Comparison of ENCODE assay signal across 17 cellular contexts in the genomic region with DNA sequence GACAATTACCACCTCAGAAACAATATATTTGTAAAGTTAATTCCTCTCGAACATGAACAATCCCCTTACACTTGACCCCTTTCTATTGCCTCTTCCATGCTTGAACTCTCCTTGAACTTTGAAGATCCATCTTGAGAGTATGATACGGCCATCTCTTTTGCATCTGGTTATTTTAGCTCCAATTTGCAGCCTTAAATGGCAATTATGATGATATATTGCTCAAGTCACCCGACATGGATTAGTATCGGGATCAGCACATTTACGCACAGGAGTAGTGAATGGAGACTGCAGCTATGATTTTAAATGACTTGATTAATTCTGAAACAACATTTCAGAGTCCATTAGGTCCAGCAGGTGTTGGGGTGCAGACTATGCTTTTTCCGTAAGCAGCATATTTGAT.
"Had no signal": no experiment of that assay in that cellular context is flagged by ENCODE, and none has a peak within 500 bp of the region (broad histone marks: within the 10 kb centered on the region; RNA-seq: fewer than 3 reads in every experiment).

No MANE protein-coding gene starts in this region.

- H3K27ac Mint-ChIP-seq: activated CD4-positive, alpha-beta T cell treated with anti-CD3 and anti-CD28 coated beads, Interleukin-2, amount 10 ng/mL, durations not matched to agents 24 days and 14 days; activated CD8-positive, alpha-beta T cell treated with anti-CD3 and anti-CD28 coated beads, Interleukin-2, amount 10 ng/mL, durations not matched to agents 7 days and 5 days; activated naive CD8-positive, alpha-beta T cell; activated T-cell treated with anti-CD3 and anti-CD28 coated beads, Interleukin-2, amount 50 U/mL, for 72 hours; nephron progenitor cell; T-helper 2 cell treated with Interferon-gamma antibody and Interleukin-4, amounts not matched to agents 5 μg/mL and 100 μg/mL, for 36 hours had no signal

- H3K27me3 ChIP-seq: body of pancreas had no signal

- H3K36me3 Mint-ChIP-seq: activated naive CD8-positive, alpha-beta T cell had no signal

- H3K27ac ChIP-seq: body of pancreas had no signal

- H3K9me3 ChIP-seq: body of pancreas had no signal

- H3K4me3 ChIP-seq: body of pancreas had no signal

- H3K4me1 Mint-ChIP-seq: activated CD4-positive, alpha-beta T cell treated with anti-CD3 and anti-CD28 coated beads, Interleukin-2, amount 10 ng/mL, durations not matched to agents 24 days and 14 days had no signal

- H3K27me3 Mint-ChIP-seq: activated CD4-positive, alpha-beta T cell treated with anti-CD3 and anti-CD28 coated beads, Interleukin-2, amount 10 ng/mL, durations not matched to agents 24 days and 14 days; activated naive CD8-positive, alpha-beta T cell had no signal

- H3K9me3 Mint-ChIP-seq: activated CD4-positive, alpha-beta T cell treated with anti-CD3 and anti-CD28 coated beads, Interleukin-2, amount 10 ng/mL, durations not matched to agents 24 days and 14 days had no signal

- H3K4me1 ChIP-seq: body of pancreas had no signal

- ATAC-seq: activated CD8-positive, alpha-beta T cell treated with anti-CD3 and anti-CD28 coated beads, Interleukin-2, amount 10 ng/mL, durations not matched to agents 7 days and 5 days; activated T-cell treated with anti-CD3 and anti-CD28 coated beads, Interleukin-2, amount 50 U/mL, for 72 hours had no signal

- H3K4me3 Mint-ChIP-seq: activated CD4-positive, alpha-beta T cell treated with anti-CD3 and anti-CD28 coated beads, Interleukin-2, amount 10 ng/mL, durations not matched to agents 24 days and 14 days; activated CD8-positive, alpha-beta T cell treated with anti-CD3 and anti-CD28 coated beads, Interleukin-2, amount 10 ng/mL, durations not matched to agents 7 days and 5 days; activated naive CD8-positive, alpha-beta T cell; activated T-cell treated with anti-CD3 and anti-CD28 coated beads, Interleukin-2, amount 50 U/mL, for 72 hours; nephron progenitor cell; T-helper 2 cell treated with Interferon-gamma antibody and Interleukin-4, amounts not matched to agents 5 μg/mL and 100 μg/mL, for 36 hours had no signal

- DNase-seq: activated CD4-positive, alpha-beta T cell treated with anti-CD3 and anti-CD28 coated beads, Interleukin-2, amount 10 ng/mL, durations not matched to agents 24 days and 14 days; activated CD4-positive, CD25-positive, alpha-beta regulatory T cell; activated CD8-positive, alpha-beta memory T cell treated with anti-CD3 and anti-CD28 coated beads, Interleukin-2, amount 50 U/mL, for 4 hours; activated CD8-positive, alpha-beta T cell treated with anti-CD3 and anti-CD28 coated beads, Interleukin-2, amount 10 ng/mL, durations not matched to agents 7 days and 5 days; activated gamma-delta T cell; activated T-cell treated with anti-CD3 and anti-CD28 coated beads, Interleukin-2, amount 50 U/mL, for 72 hours; amygdala; cortex of kidney; effector CD4-positive, alpha-beta T cell; hippocampal formation; mesendoderm; nephron progenitor cell; stimulated activated CD4-positive, alpha-beta T cell treated with anti-CD3 and anti-CD28 coated beads, Interleukin-4, amount 100 ng/mL, for 24 hours; stimulated activated naive CD4-positive, alpha-beta T cell treated with Interleukin-2 at 50 U/mL for 16 hours had no signal
